Comparison of ENCODE assay signal across 8 cellular contexts in genomic region chr1:40782371-40782956, GRCh38. TPM values are rescaled to one million over a fixed set of nuclear protein-coding genes. Genes with fewer than 3 reads are reported as not detected.
DNase-seq lines count a peak whose midpoint lies in the region; ATAC-seq and TF ChIP-seq lines count a peak whose summit lies in the region.

No MANE protein-coding gene starts in this region.

- 9% methylated on average over 15 of the region's 20 CpGs for WGBS in hepatocyte (ENCODE audit: low lambda C conversion rate, missing lambda C conversion rate)
- WGBS in SK-N-SH (ENCODE audit: low lambda C conversion rate): 83% methylated on average over 20 of the region's 20 CpGs

- no peak for TF ChIP-seq EP300 in SK-N-SH (IDR thresholded peaks at IDR 0.05; ENCODE audit: borderline replicate concordance in 1 of 2, low read depth in 1 of 2, low read length in 1 of 2)

- no peak for ATAC-seq in HG03135 (IDR thresholded peaks at IDR 0.05; ENCODE audit: unreplicated experiment)

- H3K9ac ChIP-seq in SK-N-SH: no peak overlapping the region

- TF ChIP-seq CTCF in hepatocyte (IDR thresholded peaks at IDR 0.05; ENCODE audit: poor library complexity) (peak; percentile 9), SK-N-SH (IDR thresholded peaks at IDR 0.05) (no peak; the same call in 1 of the 2 replicates)

- no peaks in the 10 kb centered on the region for H3F3A ChIP-seq in SK-N-SH (replicated peaks; ENCODE audit: insufficient read depth)

- H3K27ac ChIP-seq in SJCRH30 (no peak overlapping the region), hepatocyte (no peak overlapping the region), SK-N-SH (ENCODE audit: low read depth in 2 of 2, low read length in 1 of 2) (no peak overlapping the region)

- H3K9me3 ChIP-seq in SJCRH30 (replicated peaks) (peaks cover under 1% of the 10 kb centered on the region; the same call in 1 of the 2 replicates), hepatocyte (ENCODE audit: low read depth) (no peaks in the 10 kb centered on the region), SK-N-SH (peaks cover under 1% of the 10 kb centered on the region; the same call in 1 of the 2 replicates)

- H3K4me3 ChIP-seq in SJCRH30 (peak overlapping the region; percentile 54), hepatocyte (no peak overlapping the region), skeletal muscle cell (ENCODE audit: low read depth, low read length) (peak overlapping the region; percentile 20), SK-N-SH (ENCODE audit: low read depth in 2 of 2, low read length in 1 of 2) (no peak overlapping the region)

- no peak for TF ChIP-seq RAD21 in SK-N-SH (IDR thresholded peaks at IDR 0.05; ENCODE audit: low read length)

- H4K20me1 ChIP-seq in hepatocyte (ENCODE audit: insufficient read depth, poor library complexity, severe bottlenecking) (no peaks in the 10 kb centered on the region), SK-N-SH (ENCODE audit: insufficient read depth) (no peaks in the 10 kb centered on the region)

- H3K79me2 ChIP-seq in hepatocyte (no peaks in the 10 kb centered on the region), SK-N-SH (ENCODE audit: insufficient read depth) (no peaks in the 10 kb centered on the region)

- H3K4me1 ChIP-seq in SJCRH30: peaks cover 25% of the 10 kb centered on the region
- peaks cover 13% of the 10 kb centered on the region for H3K4me1 ChIP-seq in hepatocyte (ENCODE audit: insufficient read depth)
- H3K4me1 ChIP-seq in SK-N-SH (ENCODE audit: control insufficient read depth in 1 of 2, insufficient read depth in 2 of 2, low read depth in 1 of 2, low read length in 1 of 2): peaks cover 0 to 7% of the 10 kb centered on the region in 2 experiments; a peak in 1 of 4 replicates

- POLR2A ChIA-PET in SK-N-SH (lab: Yijun Ruan, JAX): interaction anchor here (1.2 kb wide), 1 partner anchor 12 kb away, joined by 3 read pairs; no protein-coding TSS in a partner anchor

- H3K36me3 ChIP-seq in SJCRH30 (no peaks in the 10 kb centered on the region), hepatocyte (replicated peaks; ENCODE audit: insufficient read depth, low read depth) (no peaks in the 10 kb centered on the region), SK-N-SH (replicated peaks in 1 of 2; ENCODE audit: control insufficient read depth in 1 of 2, insufficient read depth in 2 of 2, low read length in 1 of 2) (peaks cover 0 to under 1% of the 10 kb centered on the region in 2 experiments)

- H3K9me2 ChIP-seq in hepatocyte (replicated peaks; ENCODE audit: insufficient read depth): no peaks in the 10 kb centered on the region
- no peaks in the 10 kb centered on the region for H3K9me2 ChIP-seq in SK-N-SH

- CTCF ChIA-PET in SK-N-SH (lab: Yijun Ruan, JAX): interaction anchor here (0.6 to 2.4 kb wide), 7 partner anchors 9 to 170 kb away, joined by 3 to 17 read pairs (median 4); no protein-coding TSS in a partner anchor

- peak overlapping the region; percentile 94 for H3K4me2 ChIP-seq in hepatocyte
- H3K4me2 ChIP-seq in SK-N-SH: no peak overlapping the region

- H2AFZ ChIP-seq in hepatocyte: no peak overlapping the region
- no peak overlapping the region for H2AFZ ChIP-seq in SK-N-SH (ENCODE audit: low read depth)

- peak; percentile 49 for DNase-seq in DMS53 (lab: John Stamatoyannopoulos, UW)
- DNase-seq in DMS53 treated with DMSO at 0.1 percent for 48 hours (lab: John Stamatoyannopoulos, UW; ENCODE audit: unreplicated experiment): no peak
- DNase-seq in SJCRH30: peak; percentile 69 to 78
- DNase-seq in hepatocyte (ENCODE audit: low spot score): no peak
- DNase-seq in skeletal muscle cell (ENCODE audit: low read depth): no peak
- no peak for DNase-seq in midbrain (lab: John Stamatoyannopoulos, UW)
- no peak for DNase-seq in SK-N-SH

- H3K27me3 ChIP-seq in SJCRH30: peaks cover 7% of the 10 kb centered on the region; the same call in 1 of the 2 replicates
- peaks cover 29% of the 10 kb centered on the region for H3K27me3 ChIP-seq in hepatocyte
- H3K27me3 ChIP-seq in SK-N-SH (ENCODE audit: insufficient read depth): no peaks in the 10 kb centered on the region

TF ChIP-seq in SK-N-SH, 30 proteins besides CTCF, POLR2A, EP300 and RAD21:
- TF ChIP-seq MAX (IDR thresholded peaks at IDR 0.05; ENCODE audit: low read depth) (no peak), PBX3 (IDR thresholded peaks at IDR 0.05) (no peak), TCF12 (IDR thresholded peaks at IDR 0.05) (no peak), FOXJ3 (CRISPR knock-in tag; IDR thresholded peaks at IDR 0.05) (no peak), USF2 (IDR thresholded peaks at IDR 0.05; ENCODE audit: borderline replicate concordance, low read depth, low read length) (no peak), JUND (IDR thresholded peaks at IDR 0.05) (no peak), NRF1 (IDR thresholded peaks at IDR 0.05; ENCODE audit: low read depth, low read length) (no peak), POLR2AphosphoS5 (IDR thresholded peaks at IDR 0.05; ENCODE audit: low read depth, low read length) (no peak), FOXM1 (IDR thresholded peaks at IDR 0.05; ENCODE audit: low read depth) (no peak), MXI1 (IDR thresholded peaks at IDR 0.05; ENCODE audit: low read depth, low read length) (no peak), RFX5 (IDR thresholded peaks at IDR 0.05; ENCODE audit: low read length) (no peak), CHD2 (IDR thresholded peaks at IDR 0.05; ENCODE audit: low read length, partially characterized antibody) (no peak), RXRA (IDR thresholded peaks at IDR 0.05; ENCODE audit: borderline replicate concordance, low read depth) (no peak), ZBTB33 (IDR thresholded peaks at IDR 0.05; ENCODE audit: borderline replicate concordance, low read depth) (no peak), USF1 (IDR thresholded peaks at IDR 0.05; ENCODE audit: borderline replicate concordance, low read depth) (no peak), GATA2 (CRISPR knock-in tag; IDR thresholded peaks at IDR 0.05) (no peak), RCOR1 (IDR thresholded peaks at IDR 0.05; ENCODE audit: low read length) (no peak)

RNA-seq across cellular contexts. Expression of gene KCNQ4, which starts 1.1 kb away (rescaled TPM):
- 0.05 and 0.12 TPM in 2 replicates for total RNA-seq in SJCRH30 (2014; rRNA removed; shearing (Covaris generic))
- not detected in 2 replicates for total RNA-seq in hepatocyte
- not detected in 2 replicates for polyA plus RNA-seq in hepatocyte
- 0.05 and 0.15 TPM in 2 replicates for polyA plus RNA-seq in SK-N-SH (2012; rRNA removed)
- polyA plus RNA-seq in SK-N-SH (2012; cell fraction: cytosol; rRNA removed): 0.03 and 0.05 TPM in 2 replicates
- 0.43 and 0.44 TPM in 2 replicates for polyA plus RNA-seq in SK-N-SH (2012; cell fraction: nucleus; rRNA removed)

Comparison
In these comparisons a context has a peak if more than half of its experiments do, and no peak if none do; other contexts are left out.
1. DNase-seq: peak in DMS53 (single experiment) and SJCRH30 (2 of 2); none in DMS53 treated with DMSO at 0.1 percent for 48 hours (single experiment), hepatocyte (single experiment), skeletal muscle cell (single experiment), midbrain (single experiment) and SK-N-SH (single experiment).
2. H3K4me3 ChIP-seq: peak in SJCRH30 (single experiment) and skeletal muscle cell (single experiment); none in hepatocyte (single experiment) and SK-N-SH (0 of 2).